Comparison of ENCODE assay signal across 27 cellular contexts in genomic region chr1:211948377-211948776, GRCh38.
"Had no signal": no experiment of that assay in that cellular context is flagged by ENCODE, and none has a peak within 500 bp of the region (broad histone marks: within the 10 kb centered on the region; RNA-seq: fewer than 3 reads in every experiment).

No MANE protein-coding gene starts in this region.

- DNase-seq: natural killer cell; occipital lobe; ovary; posterior cingulate gyrus; psoas muscle; right cardiac atrium; right lobe of liver; spleen; stimulated activated CD4-positive, alpha-beta T cell treated with anti-CD3 and anti-CD28 coated beads, Interleukin-12 subunit alpha, Interleukin-12 subunit beta, amount 100 ng/mL, for 4 hours; stimulated activated CD4-positive, alpha-beta T cell treated with anti-CD3 and anti-CD28 coated beads, Interleukin-1b, Interleukin-23, amount 100 ng/mL, for 48 hours; stimulated activated CD4-positive, alpha-beta T cell treated with anti-CD3 and anti-CD28 coated beads, Interleukin-4, amount 100 ng/mL, for 1 hour; stimulated activated CD4-positive, alpha-beta T cell treated with anti-CD3 and anti-CD28 coated beads, Interleukin-4, amount 100 ng/mL, for 4 hours; stimulated activated CD8-positive, alpha-beta memory T cell treated with anti-CD3 and anti-CD28 coated beads, Interleukin-4, amount 100 ng/mL, for 48 hours; stimulated activated naive CD4-positive, alpha-beta T cell; stimulated activated naive CD8-positive, alpha-beta T cell treated with anti-CD3 and anti-CD28 coated beads, Interleukin-15, amount 100 ng/mL, for 72 hours; stimulated activated naive CD8-positive, alpha-beta T cell treated with anti-CD3 and anti-CD28 coated beads, Interleukin-15, Interleukin-2, amounts not matched to agents 100 U/mL and 50 U/mL, for 24 hours; substantia nigra; testis; tibial artery; transverse colon; upper lobe of right lung; uterus had no signal

- H3K36me3 ChIP-seq: neural progenitor cell, ovary, right lobe of liver, transverse colon, uterus had no signal

- H3K4me1 ChIP-seq: parathyroid adenoma, psoas muscle, testis, tibial artery, upper lobe of right lung, uterus had no signal

- H3K79me2 ChIP-seq: parathyroid adenoma had no signal

- H3K27ac ChIP-seq: neural progenitor cell, ovary, parathyroid adenoma, psoas muscle, skin epidermis, spleen, suprapubic skin, testis, tibial artery, transverse colon, upper lobe of right lung, uterus had no signal

- H3K4me3 ChIP-seq: neural progenitor cell, ovary, psoas muscle, right lobe of liver, skin epidermis, smooth muscle cell, spleen, suprapubic skin, testis, tibial artery, transverse colon, upper lobe of right lung, uterus had no signal

- H3K9me3 ChIP-seq: ovary, psoas muscle, right lobe of liver, spleen, suprapubic skin, testis, tibial artery, transverse colon, upper lobe of right lung, uterus had no signal

- H2AFZ ChIP-seq: neural progenitor cell, parathyroid adenoma had no signal

- H3K27me3 ChIP-seq: neural progenitor cell, ovary, right lobe of liver, spleen, suprapubic skin, testis, tibial artery, transverse colon, upper lobe of right lung, uterus had no signal

- H3K4me2 ChIP-seq: smooth muscle cell had no signal
